8 cellular contexts compared by ENCODE assay signal in the genomic region with DNA sequence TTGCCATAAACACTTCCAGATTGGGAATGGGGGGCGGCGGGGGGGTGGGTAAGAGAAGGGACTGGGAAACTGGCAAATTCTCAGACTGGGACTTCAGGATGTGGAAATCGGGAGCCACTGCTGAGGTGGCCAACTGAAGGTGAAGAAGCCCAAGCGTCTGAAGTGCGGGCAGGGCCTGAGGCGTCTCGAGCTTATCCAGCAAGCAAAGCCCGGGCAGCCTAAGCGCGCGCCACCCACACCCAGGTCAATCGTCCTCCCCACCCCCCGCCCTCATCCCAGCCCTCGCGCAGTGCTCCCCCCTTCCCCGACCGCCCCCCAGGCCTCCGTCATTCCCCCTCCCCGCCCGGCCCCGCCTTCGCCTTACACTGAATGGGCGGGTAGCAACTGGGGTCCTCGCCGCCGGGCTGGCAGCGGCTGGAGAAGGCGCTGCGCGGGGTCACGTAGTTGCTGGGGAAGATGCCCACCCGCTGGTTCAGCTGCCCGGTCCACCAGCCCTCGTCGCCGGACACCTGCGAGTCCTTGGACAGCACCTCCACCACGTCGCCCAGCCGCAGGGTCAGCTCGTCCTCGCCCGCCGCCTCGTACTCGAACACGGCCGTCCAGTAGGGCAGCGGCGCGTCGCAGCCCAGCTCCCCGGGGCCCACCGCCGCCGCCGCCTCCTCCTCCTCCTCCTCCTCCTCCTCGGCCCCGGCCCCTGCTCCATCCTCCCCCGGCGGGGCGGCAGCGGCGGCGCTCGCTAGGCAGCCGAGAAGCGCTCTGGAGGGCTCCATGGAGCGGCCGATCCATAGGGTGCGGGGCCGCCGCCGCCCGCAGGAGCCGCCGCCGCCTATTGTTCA. TPM values are rescaled to one million over a fixed set of nuclear protein-coding genes. Genes with fewer than 3 reads are reported as not detected.
DNase-seq lines count a peak whose midpoint lies in the region; ATAC-seq and TF ChIP-seq lines count a peak whose summit lies in the region.

No MANE protein-coding gene starts in this region.

- peaks cover 13% of the 10 kb centered on the region for H3K4me1 ChIP-seq in body of pancreas

- DNase-seq in AG04450 (ENCODE audit: low read depth, low spot score) (no peak), body of pancreas (peak; percentile 28 to 46 (median 42)), left kidney (ENCODE audit: low read depth, low spot score) (peak; percentile 66), amniotic stem cell (lab: John Stamatoyannopoulos, UW) (no peak)
- peak; percentile 17 for DNase-seq in stimulated activated CD8-positive, alpha-beta memory T cell treated with anti-CD3 and anti-CD28 coated beads, Interleukin-15, amount 100 ng/mL, for 24 hours (ENCODE audit: low read depth)

- H3K27ac ChIP-seq in AG04450 (ENCODE audit: low read depth, low read length) (no peak overlapping the region), body of pancreas (peak overlapping the region; percentile 87 to 92 (median 90))

- H3K9me3 ChIP-seq in AG04450 (ENCODE audit: control insufficient read depth, insufficient read depth, low read length) (no peaks in the 10 kb centered on the region), body of pancreas (no peaks in the 10 kb centered on the region)

- 0 to 1% methylated on average over 20 to 42 of the region's 78 CpGs for WGBS in body of pancreas, 2 donors

- ATAC-seq in GM19395 (IDR thresholded peaks at IDR 0.05; ENCODE audit: unreplicated experiment) (peak; percentile 22), HG03432 (IDR thresholded peaks at IDR 0.05; ENCODE audit: unreplicated experiment) (peak; percentile 19), body of pancreas (peak; percentile 3)

- H3K9me3 Mint-ChIP-seq in T-helper 1 cell treated with Interleukin-12 subunit alpha and Interleukin-12 subunit beta and Interleukin-4 antibody, amounts not matched to agents 30 μg/mL and 1 μg/mL, for 36 hours, result no peaks in the 10 kb centered on the region

- peak overlapping the region; percentile 79 for H3K4me3 Mint-ChIP-seq in T-helper 1 cell treated with Interleukin-12 subunit alpha and Interleukin-12 subunit beta and Interleukin-4 antibody, amounts not matched to agents 30 μg/mL and 1 μg/mL, for 36 hours

- no peak for TF ChIP-seq POLR2A in body of pancreas (IDR thresholded peaks at IDR 0.05)

- peaks cover 35% of the 10 kb centered on the region for H3K27me3 ChIP-seq in AG04450 (ENCODE audit: control insufficient read depth, insufficient read depth, low read length)
- no peaks in the 10 kb centered on the region for H3K27me3 ChIP-seq in body of pancreas

- H3K4me1 Mint-ChIP-seq in T-helper 1 cell treated with Interleukin-12 subunit alpha and Interleukin-12 subunit beta and Interleukin-4 antibody, amounts not matched to agents 30 μg/mL and 1 μg/mL, for 36 hours (ENCODE audit: low read depth), result peaks cover 6% of the 10 kb centered on the region

- peaks cover 2% of the 10 kb centered on the region for H3K36me3 Mint-ChIP-seq in T-helper 1 cell treated with Interleukin-12 subunit alpha and Interleukin-12 subunit beta and Interleukin-4 antibody, amounts not matched to agents 30 μg/mL and 1 μg/mL, for 36 hours (ENCODE audit: low read depth)

- no peaks in the 10 kb centered on the region for H3K36me3 ChIP-seq in body of pancreas (replicated peaks in 1 of 2; ENCODE audit: insufficient read depth in 1 of 2, low read depth in 2 of 2)

- TF ChIP-seq CTCF in AG04450 (IDR thresholded peaks at IDR 0.05; ENCODE audit: low read depth, low read length) (no peak), body of pancreas (IDR thresholded peaks at IDR 0.05) (no peak)

- intact Hi-C loops in body of pancreas (cut with DNase I), result no loop called here

- peak overlapping the region; percentile 59 for H3K4me3 ChIP-seq in AG04450 (ENCODE audit: low read depth, low read length)
- H3K4me3 ChIP-seq in body of pancreas, result peak overlapping the region; percentile 45 to 93

- peak overlapping the region; percentile 61 for H3K27ac Mint-ChIP-seq in T-helper 1 cell treated with Interleukin-12 subunit alpha and Interleukin-12 subunit beta and Interleukin-4 antibody, amounts not matched to agents 30 μg/mL and 1 μg/mL, for 36 hours

- CTCF ChIA-PET in AG04450 (lab: Charles Lee), result interaction anchor here (1.0 to 2.8 kb wide), 2 partner anchors 9 to 19 kb away, joined by 3 to 13 read pairs; no protein-coding TSS in a partner anchor

- H3K27me3 Mint-ChIP-seq in T-helper 1 cell treated with Interleukin-12 subunit alpha and Interleukin-12 subunit beta and Interleukin-4 antibody, amounts not matched to agents 30 μg/mL and 1 μg/mL, for 36 hours (ENCODE audit: low read depth), result peaks cover 18% of the 10 kb centered on the region

- POLR2A ChIA-PET in AG04450 (lab: Yijun Ruan, JAX), result no interaction called here

RNA-seq across cellular contexts. Expression of a gene that starts 0.7 kb away (rescaled TPM):
- 0.22 and 0.24 TPM in 2 replicates for polyA plus RNA-seq in AG04450 (2011; rRNA removed)
- polyA minus RNA-seq in AG04450 (2011; rRNA and poly(A)+ RNA removed), result 0.30 and 0.51 TPM in 2 replicates
- total RNA-seq in body of pancreas, result 10 to 100 TPM in 1 of 2 donors, 1 to 10 TPM in 1; 5.4 to 10.9 TPM

Comparison
In these comparisons a context has a peak if more than half of its experiments do, and no peak if none do; other contexts are left out.
1. DNase-seq: peak in body of pancreas (4 of 4), left kidney (single experiment) and stimulated activated CD8-positive, alpha-beta memory T cell treated with anti-CD3 and anti-CD28 coated beads, Interleukin-15, amount 100 ng/mL, for 24 hours (single experiment); none in AG04450 (single experiment) and amniotic stem cell (single experiment).
2. Peak in every context shown above with its lines, with median percentiles within 50 percentile points of each other: ATAC-seq.